Comparison of ENCODE assay signal across 16 cellular contexts in the genomic region with DNA sequence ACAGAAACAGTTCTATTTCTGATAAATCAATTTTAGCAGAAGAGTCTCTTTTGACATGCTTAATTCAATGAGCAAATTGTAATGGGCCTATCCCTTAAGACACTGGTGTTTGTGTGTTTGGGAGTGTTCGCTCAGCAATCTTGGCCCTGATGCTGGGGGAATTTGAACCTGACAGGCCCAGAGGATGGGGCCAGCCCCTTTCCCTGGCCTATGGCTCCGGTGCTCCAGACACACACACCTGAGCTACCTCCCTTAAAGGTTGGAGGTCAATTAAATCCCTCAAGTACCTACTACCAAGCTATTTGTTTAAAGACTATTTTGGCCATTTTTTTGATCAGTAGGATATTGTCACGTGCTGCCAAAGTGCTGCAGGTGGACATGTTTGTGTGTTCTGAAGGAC.
A peak's percentile ranks its signal among the peaks of the same experiment; 100 is the strongest.
DNase-seq lines count a peak whose midpoint lies in the region; ATAC-seq and TF ChIP-seq lines count a peak whose summit lies in the region.
"Had no signal": no experiment of that assay in that cellular context is flagged by ENCODE, and none has a peak within 500 bp of the region (broad histone marks: within the 10 kb centered on the region; RNA-seq: fewer than 3 reads in every experiment).

No MANE protein-coding gene starts in this region.

- peak overlapping the region in 10 of 12 donors; percentile 11 to 78 (median 66) for H3K27ac ChIP-seq in heart left ventricle
- no peak overlapping the region for H3K27ac ChIP-seq in right cardiac atrium (ENCODE audit: low read length)
- H3K27ac ChIP-seq in GM23338 (ENCODE audit: low read depth): no peak overlapping the region
- H3K27ac ChIP-seq: BLaER1 had no signal

- no peaks in the 10 kb centered on the region for H4K20me1 ChIP-seq in GM23338 (replicated peaks; ENCODE audit: insufficient read depth)
- H4K20me1 ChIP-seq: BLaER1 had no signal

- H3K36me3 ChIP-seq in heart left ventricle: no peaks in the 10 kb centered on the region
- no peaks in the 10 kb centered on the region for H3K36me3 ChIP-seq in GM23338 (ENCODE audit: insufficient read depth)
- H3K36me3 ChIP-seq: BLaER1, HAP-1 had no signal

- H3K79me2 ChIP-seq in GM23338 (replicated peaks; ENCODE audit: insufficient read depth): no peaks in the 10 kb centered on the region

- H3K9me2 ChIP-seq in GM23338 (ENCODE audit: insufficient read depth): no peaks in the 10 kb centered on the region

- H3K27me3 ChIP-seq in heart left ventricle (no peaks in the 10 kb centered on the region), right cardiac atrium (ENCODE audit: control insufficient read depth, insufficient read depth) (no peaks in the 10 kb centered on the region), GM23338 (ENCODE audit: insufficient read depth) (no peaks in the 10 kb centered on the region)
- H3K27me3 ChIP-seq: BLaER1 had no signal

- ATAC-seq in heart left ventricle (peak in 1 of 4 donors; percentile 26), right cardiac atrium (no peak), GM23338 (no peak; the same call in 2 of the 3 replicates), left ventricle myocardium superior (peak; percentile 25), GM21723 (IDR thresholded peaks at IDR 0.05; ENCODE audit: unreplicated experiment) (no peak)
- ATAC-seq: CD8-positive, alpha-beta T cell; HepG2 had no signal

- peak overlapping the region; percentile 28; the same call in 1 of the 2 replicates for H2AFZ ChIP-seq in GM23338

- no peaks in the 10 kb centered on the region for H3F3A ChIP-seq in GM23338 (replicated peaks; ENCODE audit: low read depth)

- H3K27ac Mint-ChIP-seq in GM23338: no peak overlapping the region
- H3K27ac Mint-ChIP-seq: CD8-positive, alpha-beta T cell had no signal

- peaks cover 3% of the 10 kb centered on the region; the same call in 1 of the 3 replicates for H3K4me1 Mint-ChIP-seq in GM23338

- H3K4me3 Mint-ChIP-seq in GM23338: no peak overlapping the region
- H3K4me3 Mint-ChIP-seq: CD8-positive, alpha-beta T cell had no signal

- no peaks in the 10 kb centered on the region; the same call in 2 of the 3 replicates for H3K9me3 Mint-ChIP-seq in GM23338
- H3K9me3 Mint-ChIP-seq: CD8-positive, alpha-beta T cell had no signal

- DNase-seq in NCI-H748 (lab: John Stamatoyannopoulos, UW; ENCODE audit: unreplicated experiment) (peak; percentile 16), NCI-H748 treated with DMSO at 0.1 percent for 48 hours (lab: John Stamatoyannopoulos, UW) (no peak), heart left ventricle (no peak), right cardiac atrium (no peak), GM23338 (ENCODE audit: low spot score) (no peak), left ventricle myocardium superior (no peak), NOMO-1 treated with dmso at 0.1 percent for 144 hours (lab: John Stamatoyannopoulos, UW; ENCODE audit: unreplicated experiment) (no peak)
- DNase-seq: 8988T; Calu3; CD8-positive, alpha-beta T cell; DMS79 treated with DMSO at 0.1 percent for 48 hours; GF-D8 had no signal

- H3K4me3 ChIP-seq in heart left ventricle (no peak overlapping the region), right cardiac atrium (ENCODE audit: low read length) (no peak overlapping the region), GM23338 (no peak overlapping the region)
- H3K4me3 ChIP-seq: BLaER1, HAP-1 had no signal

- no peak overlapping the region for H3K4me2 ChIP-seq in GM23338
- H3K4me2 ChIP-seq: BLaER1 had no signal

- no peak for TF ChIP-seq POLR2A in heart left ventricle (IDR thresholded peaks at IDR 0.05)

- no peak for TF ChIP-seq CTCF in heart left ventricle (IDR thresholded peaks at IDR 0.05)
- TF ChIP-seq CTCF in GM23338 (conservative IDR thresholded peaks at IDR 0.05; ENCODE audit: low read depth in 2 of 2): no peak

- no peaks in the 10 kb centered on the region for H3K27me3 Mint-ChIP-seq in GM23338 (ENCODE audit: insufficient read depth, low read depth, poor library complexity)

- H3K9me3 ChIP-seq in heart left ventricle (no peaks in the 10 kb centered on the region), right cardiac atrium (ENCODE audit: control insufficient read depth, low read length) (no peaks in the 10 kb centered on the region)
- H3K9me3 ChIP-seq: BLaER1, HAP-1 had no signal

- peaks cover 0 to 20% (median 9%) of the 10 kb centered on the region in 12 donors for H3K4me1 ChIP-seq in heart left ventricle
- H3K4me1 ChIP-seq in right cardiac atrium (ENCODE audit: control insufficient read depth, insufficient read depth, low read length): no peaks in the 10 kb centered on the region
- H3K4me1 ChIP-seq in GM23338 (ENCODE audit: insufficient read depth): no peaks in the 10 kb centered on the region
- H3K4me1 ChIP-seq: HAP-1 had no signal

- H3K36me3 Mint-ChIP-seq in GM23338 (ENCODE audit: low read depth): no peaks in the 10 kb centered on the region
- H3K36me3 Mint-ChIP-seq: CD8-positive, alpha-beta T cell had no signal

- WGBS in heart left ventricle, 4 donors: 88 to 97% (median 91%) methylated on average over 3 of the region's 3 CpGs
- WGBS in right cardiac atrium: 92% methylated on average over 3 of the region's 3 CpGs

- intact Hi-C loops in heart left ventricle (cut with DNase I): loop anchor here in 2 of 10 donors (5.0 to 10.0 kb wide), 3 partner anchors 423 to 559 kb away; no protein-coding TSS in a partner anchor
- intact Hi-C loops in right cardiac atrium (cut with DNase I): loop anchor here in 1 of 4 donors (10.0 kb wide), 1 partner anchor 557 kb away; no protein-coding TSS in a partner anchor
- intact Hi-C loops in left ventricle myocardium superior (cut with micrococcal nuclease): no loop called here

TF ChIP-seq in GM23338, 12 proteins besides CTCF, POLR2A, EP300 and RAD21:
- TF ChIP-seq NANOG (IDR thresholded peaks at IDR 0.05; ENCODE audit: borderline replicate concordance) (no peak), POLR2AphosphoS5 (IDR thresholded peaks at IDR 0.05; ENCODE audit: low read depth) (no peak), ZNF331 (CRISPR knock-in tag; IDR thresholded peaks at IDR 0.05; ENCODE audit: low read depth) (no peak), EZH2 (IDR thresholded peaks at IDR 0.05; ENCODE audit: low read depth, unreplicated experiment) (no peak), STAT1 (IDR thresholded peaks at IDR 0.05; ENCODE audit: unreplicated experiment) (no peak), EZH2phosphoT487 (IDR thresholded peaks at IDR 0.05; ENCODE audit: unreplicated experiment) (no peak)
- TF ChIP-seq, protein P1, sequence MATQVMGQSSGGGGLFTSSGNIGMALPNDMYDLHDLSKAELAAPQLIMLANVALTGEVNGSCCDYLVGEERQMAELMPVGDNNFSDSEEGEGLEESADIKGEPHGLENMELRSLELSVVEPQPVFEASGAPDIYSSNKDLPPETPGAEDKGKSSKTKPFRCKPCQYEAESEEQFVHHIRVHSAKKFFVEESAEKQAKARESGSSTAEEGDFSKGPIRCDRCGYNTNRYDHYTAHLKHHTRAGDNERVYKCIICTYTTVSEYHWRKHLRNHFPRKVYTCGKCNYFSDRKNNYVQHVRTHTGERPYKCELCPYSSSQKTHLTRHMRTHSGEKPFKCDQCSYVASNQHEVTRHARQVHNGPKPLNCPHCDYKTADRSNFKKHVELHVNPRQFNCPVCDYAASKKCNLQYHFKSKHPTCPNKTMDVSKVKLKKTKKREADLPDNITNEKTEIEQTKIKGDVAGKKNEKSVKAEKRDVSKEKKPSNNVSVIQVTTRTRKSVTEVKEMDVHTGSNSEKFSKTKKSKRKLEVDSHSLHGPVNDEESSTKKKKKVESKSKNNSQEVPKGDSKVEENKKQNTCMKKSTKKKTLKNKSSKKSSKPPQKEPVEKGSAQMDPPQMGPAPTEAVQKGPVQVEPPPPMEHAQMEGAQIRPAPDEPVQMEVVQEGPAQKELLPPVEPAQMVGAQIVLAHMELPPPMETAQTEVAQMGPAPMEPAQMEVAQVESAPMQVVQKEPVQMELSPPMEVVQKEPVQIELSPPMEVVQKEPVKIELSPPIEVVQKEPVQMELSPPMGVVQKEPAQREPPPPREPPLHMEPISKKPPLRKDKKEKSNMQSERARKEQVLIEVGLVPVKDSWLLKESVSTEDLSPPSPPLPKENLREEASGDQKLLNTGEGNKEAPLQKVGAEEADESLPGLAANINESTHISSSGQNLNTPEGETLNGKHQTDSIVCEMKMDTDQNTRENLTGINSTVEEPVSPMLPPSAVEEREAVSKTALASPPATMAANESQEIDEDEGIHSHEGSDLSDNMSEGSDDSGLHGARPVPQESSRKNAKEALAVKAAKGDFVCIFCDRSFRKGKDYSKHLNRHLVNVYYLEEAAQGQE (IDR thresholded peaks at IDR 0.05; ENCODE audit: unreplicated experiment): no peak
TF ChIP-seq in GM23338: peak in this region for 0.

Comparison
In these comparisons a context has a peak if more than half of its experiments do, and no peak if none do; other contexts are left out.
1. H3K27ac ChIP-seq: peak in heart left ventricle (10 of 12); none in right cardiac atrium (single experiment) and GM23338 (single experiment).